Comparison of ENCODE assay signal across 22 cellular contexts in the genomic region with DNA sequence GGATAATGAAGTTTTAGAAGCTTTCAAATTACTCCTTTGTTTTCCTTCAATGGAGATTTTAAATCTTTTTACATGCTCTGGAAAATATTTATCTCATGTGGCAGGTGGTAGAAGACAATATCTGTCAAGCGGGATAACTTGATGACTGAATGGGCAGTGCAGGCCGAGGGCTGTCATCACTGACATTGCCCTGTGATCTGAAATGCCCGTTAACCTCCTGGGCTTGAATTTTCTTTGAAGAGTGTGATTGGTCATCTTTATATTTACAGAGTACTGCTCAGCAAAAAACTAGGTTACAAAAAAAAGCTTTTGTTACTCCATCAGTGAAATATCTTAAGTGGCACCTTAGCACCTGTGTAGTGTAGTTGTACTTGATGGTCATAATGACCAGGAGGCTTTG.
"Had no signal": no experiment of that assay in that cellular context is flagged by ENCODE, and none has a peak within 500 bp of the region (broad histone marks: within the 10 kb centered on the region; RNA-seq: fewer than 3 reads in every experiment).

No MANE protein-coding gene starts in this region.

- H3K27ac ChIP-seq: colonic mucosa, coronary artery, dorsolateral prefrontal cortex, epithelial cell of prostate, esophagus muscularis mucosa, esophagus squamous epithelium, foreskin keratinocyte, gastrocnemius medialis, gastroesophageal sphincter, heart left ventricle had no signal

- H3K4me3 Mint-ChIP-seq: dendritic cell treated with granulocyte-macrophage colony-stimulating factor and Interleukin-4, amounts not matched to agents 40 ng/mL and 50 ng/mL, for 4 days; effector memory CD8-positive, alpha-beta T cell; endodermal cell had no signal

- H3K27ac Mint-ChIP-seq: dendritic cell treated with granulocyte-macrophage colony-stimulating factor and Interleukin-4, amounts not matched to agents 40 ng/mL and 50 ng/mL, for 4 days; effector memory CD8-positive, alpha-beta T cell; endodermal cell had no signal

- H3K27me3 ChIP-seq: colonic mucosa, dorsolateral prefrontal cortex, esophagus muscularis mucosa, esophagus squamous epithelium, foreskin keratinocyte, gastrocnemius medialis, gastroesophageal sphincter, heart left ventricle had no signal

- H3K36me3 ChIP-seq: colonic mucosa, esophagus muscularis mucosa, esophagus squamous epithelium, gastrocnemius medialis, gastroesophageal sphincter, heart left ventricle had no signal

- ATAC-seq: effector memory CD8-positive, alpha-beta T cell; esophagus mucosa; foreskin keratinocyte; gastrocnemius medialis; gastroesophageal sphincter; heart left ventricle had no signal

- H3K4me1 Mint-ChIP-seq: endodermal cell had no signal

- DNase-seq: colonic mucosa; cortex of kidney; dorsolateral prefrontal cortex; effector CD4-positive, alpha-beta T cell; effector CD8-positive, alpha-beta T cell; effector memory CD4-positive, alpha-beta T cell; effector memory CD8-positive, alpha-beta T cell; endodermal cell; erythroblast; esophagus squamous epithelium; foreskin melanocyte; gastrocnemius medialis; glutamatergic neuron; head of caudate nucleus; heart left ventricle had no signal

- H3K4me3 ChIP-seq: colonic mucosa, coronary artery, dorsolateral prefrontal cortex, esophagus muscularis mucosa, esophagus squamous epithelium, gastrocnemius medialis, gastroesophageal sphincter, heart left ventricle had no signal

- H3K4me1 ChIP-seq: colonic mucosa, esophagus muscularis mucosa, esophagus squamous epithelium, foreskin keratinocyte, gastroesophageal sphincter had no signal

- H3K9me3 Mint-ChIP-seq: dendritic cell treated with granulocyte-macrophage colony-stimulating factor and Interleukin-4, amounts not matched to agents 40 ng/mL and 50 ng/mL, for 4 days; effector memory CD8-positive, alpha-beta T cell; endodermal cell had no signal

- H3K9me3 ChIP-seq: colonic mucosa, esophagus muscularis mucosa, esophagus squamous epithelium, gastrocnemius medialis, gastroesophageal sphincter, heart left ventricle had no signal
